Comparison of ENCODE assay signal across 21 cellular contexts in genomic region chr20:53444386-53444785, GRCh38.
DNase-seq lines count a peak whose midpoint lies in the region; ATAC-seq and TF ChIP-seq lines count a peak whose summit lies in the region.
"Had no signal": no experiment of that assay in that cellular context is flagged by ENCODE, and none has a peak within 500 bp of the region (broad histone marks: within the 10 kb centered on the region; RNA-seq: fewer than 3 reads in every experiment).

No MANE protein-coding gene starts in this region.

- no peak for TF ChIP-seq CTCF in osteocyte (IDR thresholded peaks at IDR 0.05)

- H3K27me3 ChIP-seq in right cardiac atrium (ENCODE audit: control insufficient read depth, insufficient read depth) = no peaks in the 10 kb centered on the region
- H3K27me3 ChIP-seq: cardiac muscle cell, gastroesophageal sphincter, SJSA1 had no signal

- DNase-seq in DMS153 (lab: John Stamatoyannopoulos, UW) = peak; percentile 19
- DNase-seq in NCI-H446 treated with DMSO at 0.1 percent for 48 hours (lab: John Stamatoyannopoulos, UW) = peak; percentile 5
- DNase-seq in right cardiac atrium = no peak
- DNase-seq in osteocyte (ENCODE audit: extremely low spot score, unreplicated experiment) = peak; percentile 54
- no peak for DNase-seq in T1000 (lab: John Stamatoyannopoulos, UW)
- DNase-seq in NCI-H82 treated with DMSO at 0.1 percent for 48 hours (lab: John Stamatoyannopoulos, UW; ENCODE audit: unreplicated experiment) = no peak
- DNase-seq in stimulated activated CD4-positive, alpha-beta T cell treated with anti-CD3 and anti-CD28 coated beads, Interleukin-2, amount 100 ng/mL, for 24 hours = no peak
- DNase-seq: activated CD8-positive, alpha-beta memory T cell treated with anti-CD3 and anti-CD28 coated beads, Interleukin-2, amount 50 U/mL, for 48 hours; activated effector memory CD4-positive, alpha-beta T cell treated with Interleukin-2 at 50 U/mL for 16 hours; GDM1; left colon; NCI-H1417 treated with DMSO at 0.1 percent for 48 hours; NCI-H2171 treated with DMSO at 0.1 percent for 48 hours; NCI-H774 had no signal

- intact Hi-C loops in right cardiac atrium (cut with DNase I) = no loop called here

- ATAC-seq in right cardiac atrium = peak; percentile 48 to 63
- ATAC-seq: gastroesophageal sphincter; left colon; stimulated activated effector memory CD8-positive, alpha-beta T cell treated with anti-CD3 and anti-CD28 coated beads, Interleukin-12 subunit alpha, Interleukin-12 subunit beta, amount 100 ng/mL, for 72 hours had no signal

- H3K4me3 Mint-ChIP-seq in osteocyte (ENCODE audit: unreplicated experiment) = no peak overlapping the region
- H3K4me3 Mint-ChIP-seq: CD14-positive monocyte; neural crest cell; stimulated activated effector memory CD8-positive, alpha-beta T cell treated with anti-CD3 and anti-CD28 coated beads, Interleukin-12 subunit alpha, Interleukin-12 subunit beta, amount 100 ng/mL, for 72 hours; T-helper 1 cell treated with Interleukin-12 subunit alpha and Interleukin-12 subunit beta and Interleukin-4 antibody, amounts not matched to agents 30 μg/mL and 1 μg/mL, for 36 hours had no signal

- peak overlapping the region; percentile 12 for H3K27ac ChIP-seq in right cardiac atrium (ENCODE audit: low read length)
- H3K27ac ChIP-seq: cardiac muscle cell, gastroesophageal sphincter, SJSA1 had no signal

- H3K27ac Mint-ChIP-seq in osteocyte (ENCODE audit: unreplicated experiment) = no peak overlapping the region
- H3K27ac Mint-ChIP-seq: stimulated activated effector memory CD8-positive, alpha-beta T cell treated with anti-CD3 and anti-CD28 coated beads, Interleukin-12 subunit alpha, Interleukin-12 subunit beta, amount 100 ng/mL, for 72 hours; T-helper 1 cell treated with Interleukin-12 subunit alpha and Interleukin-12 subunit beta and Interleukin-4 antibody, amounts not matched to agents 30 μg/mL and 1 μg/mL, for 36 hours had no signal

- H3K9me3 ChIP-seq in right cardiac atrium (ENCODE audit: control insufficient read depth, low read length) = peaks cover 2% of the 10 kb centered on the region
- H3K9me3 ChIP-seq: SJSA1 had no signal

- peaks cover 19% of the 10 kb centered on the region for H3K9me3 Mint-ChIP-seq in osteocyte (ENCODE audit: unreplicated experiment)

- no peaks in the 10 kb centered on the region for H3K4me1 Mint-ChIP-seq in osteocyte (ENCODE audit: unreplicated experiment)
- H3K4me1 Mint-ChIP-seq: stimulated activated effector memory CD8-positive, alpha-beta T cell treated with anti-CD3 and anti-CD28 coated beads, Interleukin-12 subunit alpha, Interleukin-12 subunit beta, amount 100 ng/mL, for 72 hours had no signal

- H3K4me1 ChIP-seq in right cardiac atrium (ENCODE audit: control insufficient read depth, insufficient read depth, low read length) = peaks cover 3% of the 10 kb centered on the region
- H3K4me1 ChIP-seq: gastroesophageal sphincter, SJSA1 had no signal

- WGBS in right cardiac atrium = 20% methylated on average over 8 of the region's 8 CpGs

- no peaks in the 10 kb centered on the region for H3K36me3 Mint-ChIP-seq in osteocyte (ENCODE audit: unreplicated experiment)
- H3K36me3 Mint-ChIP-seq: CD14-positive monocyte; stimulated activated effector memory CD8-positive, alpha-beta T cell treated with anti-CD3 and anti-CD28 coated beads, Interleukin-12 subunit alpha, Interleukin-12 subunit beta, amount 100 ng/mL, for 72 hours had no signal

- no peaks in the 10 kb centered on the region for H3K27me3 Mint-ChIP-seq in osteocyte (ENCODE audit: unreplicated experiment)

- H3K4me3 ChIP-seq in right cardiac atrium (ENCODE audit: low read length) = no peak overlapping the region
- H3K4me3 ChIP-seq: cardiac muscle cell, gastroesophageal sphincter, SJSA1 had no signal

Comparison
In these comparisons a context has a peak if more than half of its experiments do, and no peak if none do; other contexts are left out.
1. DNase-seq: peak in DMS153 (single experiment), NCI-H446 treated with DMSO at 0.1 percent for 48 hours (single experiment) and osteocyte (single experiment); none in right cardiac atrium (0 of 3), T1000 (single experiment), NCI-H82 treated with DMSO at 0.1 percent for 48 hours (single experiment) and stimulated activated CD4-positive, alpha-beta T cell treated with anti-CD3 and anti-CD28 coated beads, Interleukin-2, amount 100 ng/mL, for 24 hours (0 of 2).